Comparison of ENCODE assay signal across 8 cellular contexts in genomic region chr16:30874821-30875717, GRCh38. TPM values are rescaled to one million over a fixed set of nuclear protein-coding genes. Genes with fewer than 3 reads are reported as not detected.
DNase-seq lines count a peak whose midpoint lies in the region; ATAC-seq and TF ChIP-seq lines count a peak whose summit lies in the region.

No MANE protein-coding gene starts in this region.

- H3K36me3 Mint-ChIP-seq in GM23338 (ENCODE audit: low read depth): peaks cover 14% of the 10 kb centered on the region

- H3K9me2 ChIP-seq in GM23338 (ENCODE audit: insufficient read depth) (no peaks in the 10 kb centered on the region), neural cell (ENCODE audit: insufficient read depth, low read length) (no peaks in the 10 kb centered on the region)

- no peaks in the 10 kb centered on the region for H3K9me3 ChIP-seq in RWPE2 (ENCODE audit: severe bottlenecking)
- no peaks in the 10 kb centered on the region for H3K9me3 ChIP-seq in neural cell (ENCODE audit: low read length)

- H3K27me3 Mint-ChIP-seq in GM23338 (ENCODE audit: insufficient read depth, low read depth, poor library complexity): peaks cover 25% of the 10 kb centered on the region
- no peaks in the 10 kb centered on the region for H3K27me3 Mint-ChIP-seq in stimulated activated naive CD8-positive, alpha-beta T cell treated with anti-CD3 and anti-CD28 coated beads, Interleukin-15, amount 100 ng/mL, for 72 hours

- H3K27me3 ChIP-seq in GM23338 (ENCODE audit: insufficient read depth) (peaks cover 44% of the 10 kb centered on the region), RWPE2 (ENCODE audit: insufficient read depth, poor library complexity, severe bottlenecking) (no peaks in the 10 kb centered on the region), neural cell (ENCODE audit: insufficient read depth, low read depth, low read length) (no peaks in the 10 kb centered on the region)

- H3K27ac ChIP-seq in GM23338 (ENCODE audit: low read depth) (peak overlapping the region; percentile 90), RWPE2 (ENCODE audit: poor library complexity, severe bottlenecking) (peak overlapping the region; percentile 55), neural cell (ENCODE audit: low read length) (peak overlapping the region; percentile 96)

- 0 out of 2 replicates have a peak, but pooled peaks cover 4% of the 10 kb centered on the region for H3F3A ChIP-seq in GM23338 (replicated peaks; ENCODE audit: low read depth)
- H3F3A ChIP-seq in neural cell (ENCODE audit: insufficient read depth, low read length, poor library complexity, severe bottlenecking): peaks cover 4% of the 10 kb centered on the region

- H3K4me1 ChIP-seq in GM23338 (ENCODE audit: insufficient read depth): peaks cover 14% of the 10 kb centered on the region
- H3K4me1 ChIP-seq in RWPE2 (ENCODE audit: insufficient read depth, poor library complexity, severe bottlenecking): peaks cover 5% of the 10 kb centered on the region

- H3K4me1 Mint-ChIP-seq in GM23338: peaks cover 11% of the 10 kb centered on the region
- H3K4me1 Mint-ChIP-seq in stimulated activated naive CD8-positive, alpha-beta T cell treated with anti-CD3 and anti-CD28 coated beads, Interleukin-15, amount 100 ng/mL, for 72 hours: peaks cover 51% of the 10 kb centered on the region

- peak; percentile 97 for ATAC-seq in GM23338
- ATAC-seq in RWPE2 (ENCODE audit: low read depth): peak; percentile 94
- ATAC-seq in stimulated activated naive CD8-positive, alpha-beta T cell treated with anti-CD3 and anti-CD28 coated beads, Interleukin-15, amount 100 ng/mL, for 72 hours: peak; percentile 94

- H3K36me3 ChIP-seq in GM23338 (ENCODE audit: insufficient read depth): no peaks in the 10 kb centered on the region
- H3K36me3 ChIP-seq in RWPE2 (ENCODE audit: low read depth): peaks cover 13% of the 10 kb centered on the region
- H3K36me3 ChIP-seq in neural cell (ENCODE audit: insufficient read depth, low read length): no peaks in the 10 kb centered on the region

- peak overlapping the region; percentile 92 for H3K4me3 Mint-ChIP-seq in GM23338
- peak overlapping the region; percentile 88 to 98 for H3K4me3 Mint-ChIP-seq in stimulated activated naive CD8-positive, alpha-beta T cell treated with anti-CD3 and anti-CD28 coated beads, Interleukin-15, amount 100 ng/mL, for 72 hours

- peak overlapping the region; percentile 90 for H3K9ac ChIP-seq in neural cell (ENCODE audit: low read length)

- peak; percentile 72 for TF ChIP-seq EP300 in neural cell (conservative IDR thresholded peaks at IDR 0.05; ENCODE audit: poor library complexity, severe bottlenecking)

- H3K4me2 ChIP-seq in GM23338 (peak overlapping the region; percentile 90), neural cell (ENCODE audit: low read length) (peak overlapping the region; percentile 90)

- peaks cover 8% of the 10 kb centered on the region for H4K20me1 ChIP-seq in GM23338 (replicated peaks; ENCODE audit: insufficient read depth)
- no peaks in the 10 kb centered on the region for H4K20me1 ChIP-seq in neural cell (ENCODE audit: insufficient read depth)

- peak overlapping the region; percentile 96 for H3K27ac Mint-ChIP-seq in GM23338
- peak overlapping the region; percentile 93 to 94 for H3K27ac Mint-ChIP-seq in stimulated activated naive CD8-positive, alpha-beta T cell treated with anti-CD3 and anti-CD28 coated beads, Interleukin-15, amount 100 ng/mL, for 72 hours

- H3K4me3 ChIP-seq in GM23338: peak overlapping the region; percentile 90
- peak overlapping the region; percentile 58 for H3K4me3 ChIP-seq in RWPE2 (ENCODE audit: severe bottlenecking)
- peak overlapping the region; percentile 73 for H3K4me3 ChIP-seq in fibroblast of villous mesenchyme (ENCODE audit: low read depth, low read length)
- H3K4me3 ChIP-seq in neural cell (ENCODE audit: low read length): peak overlapping the region; percentile 85

- peak; percentile 43 for TF ChIP-seq RAD21 in neural cell (conservative IDR thresholded peaks at IDR 0.05)

- peak overlapping the region; percentile 98 for H2AFZ ChIP-seq in GM23338
- peak overlapping the region; percentile 79 for H2AFZ ChIP-seq in neural cell (ENCODE audit: low read depth, low read length)

- DNase-seq in EL: peak; percentile 86
- peak; percentile 97 for DNase-seq in GM23338 (ENCODE audit: low spot score)
- peak; percentile 87 for DNase-seq in LHCN-M2 (ENCODE audit: low read depth)
- DNase-seq in RWPE2 (ENCODE audit: low spot score): peak; percentile 86
- DNase-seq in activated gamma-delta T cell (lab: John Stamatoyannopoulos, UW): peak; percentile 76
- peak; percentile 90 for DNase-seq in fibroblast of villous mesenchyme (ENCODE audit: low read depth)
- peak; percentile 88 to 91 for DNase-seq in stimulated activated naive CD8-positive, alpha-beta T cell treated with anti-CD3 and anti-CD28 coated beads, Interleukin-15, amount 100 ng/mL, for 72 hours

- no peaks in the 10 kb centered on the region for H3K9me3 Mint-ChIP-seq in GM23338
- H3K9me3 Mint-ChIP-seq in stimulated activated naive CD8-positive, alpha-beta T cell treated with anti-CD3 and anti-CD28 coated beads, Interleukin-15, amount 100 ng/mL, for 72 hours: no peaks in the 10 kb centered on the region

- no peak for TF ChIP-seq CTCF in GM23338 (conservative IDR thresholded peaks at IDR 0.05; ENCODE audit: low read depth in 2 of 2)
- TF ChIP-seq CTCF in RWPE2 (IDR thresholded peaks at IDR 0.05; ENCODE audit: poor library complexity, severe bottlenecking): no peak
- TF ChIP-seq CTCF in fibroblast of villous mesenchyme (IDR thresholded peaks at IDR 0.05; ENCODE audit: insufficient read depth, low read depth, low read length): no peak
- no peak for TF ChIP-seq CTCF in neural cell (IDR thresholded peaks at IDR 0.05; ENCODE audit: poor library complexity, severe bottlenecking)

- peaks cover 2% of the 10 kb centered on the region; the same call in 1 of the 2 replicates for H3K79me2 ChIP-seq in GM23338 (replicated peaks; ENCODE audit: insufficient read depth)
- peaks cover 16% of the 10 kb centered on the region for H3K79me2 ChIP-seq in neural cell (replicated peaks; ENCODE audit: insufficient read depth, low read length)

TF ChIP-seq in GM23338, 12 proteins besides CTCF, POLR2A, EP300 and RAD21 (continues in another document):
- no peak for TF ChIP-seq ZNF331 (CRISPR knock-in tag; IDR thresholded peaks at IDR 0.05; ENCODE audit: low read depth)
- peak; percentile 94 for TF ChIP-seq POLR2AphosphoS5 (IDR thresholded peaks at IDR 0.05; ENCODE audit: low read depth)
- TF ChIP-seq ETS1 (IDR thresholded peaks at IDR 0.05): peak; percentile 88
- TF ChIP-seq STAT1 (IDR thresholded peaks at IDR 0.05; ENCODE audit: unreplicated experiment): no peak

TF ChIP-seq in neural cell, 6 proteins besides CTCF, POLR2A, EP300 and RAD21:
- TF ChIP-seq POLR2AphosphoS5 (IDR thresholded peaks at IDR 0.05): peak; percentile 95
- peak; percentile 60 for TF ChIP-seq SMC3 (conservative IDR thresholded peaks at IDR 0.05; ENCODE audit: poor library complexity)
- peak; percentile 92 for TF ChIP-seq REST (IDR thresholded peaks at IDR 0.05; ENCODE audit: borderline replicate concordance)
- TF ChIP-seq MXI1 (conservative IDR thresholded peaks at IDR 0.05; ENCODE audit: poor library complexity, severe bottlenecking): peak; percentile 89
- TF ChIP-seq EZH2 (IDR thresholded peaks at IDR 0.05; ENCODE audit: borderline replicate concordance, insufficient read depth, low read length, poor library complexity, severe bottlenecking): no peak
- peak; percentile 76 for TF ChIP-seq TAF1 (IDR thresholded peaks at IDR 0.05; ENCODE audit: low read depth)

RNA-seq across cellular contexts. Expression of gene BCL7C, which starts 18.8 kb away (rescaled TPM):
- 17.5 and 20.4 TPM in 2 replicates for total RNA-seq in GM23338 (2014; rRNA removed; shearing (Covaris generic))
- polyA plus RNA-seq in GM23338 (2016; fragmentation: Nextera tagmentation; extraction: Ambion mirVana) (21.8 and 22.1 TPM in 2 replicates), neural cell (39.2 and 44.9 TPM in 2 replicates)
- total RNA-seq in LHCN-M2 (2014; rRNA removed) (71.5 and 74.5 TPM in 2 replicates), fibroblast of villous mesenchyme (35.0 and 51.2 TPM in 2 replicates)
- polyA plus RNA-seq in LHCN-M2 (2012): 57.9 TPM
- polyA minus RNA-seq in neural cell: 43.1 and 44.2 TPM in 2 replicates

RNA-seq across cellular contexts. Expression of gene CTF1, which starts 21.3 kb away (rescaled TPM):
- total RNA-seq in GM23338 (2014; rRNA removed; shearing (Covaris generic)): 0.52 and 0.54 TPM in 2 replicates
- polyA plus RNA-seq in GM23338 (2016; fragmentation: Nextera tagmentation; extraction: Ambion mirVana): 0.24 and 0.43 TPM in 2 replicates
- total RNA-seq in LHCN-M2 (2014; rRNA removed): 2.5 and 4.1 TPM in 2 replicates
- polyA plus RNA-seq in LHCN-M2 (2012): 13.3 TPM
- 3.2 and 3.5 TPM in 2 replicates for total RNA-seq in fibroblast of villous mesenchyme
- not detected in 2 replicates for polyA plus RNA-seq in neural cell
- polyA minus RNA-seq in neural cell: not detected in 2 replicates

RNA-seq across cellular contexts. Expression of gene FBXL19, which starts 48.3 kb away (rescaled TPM):
- total RNA-seq in GM23338 (2014; rRNA removed; shearing (Covaris generic)): 63.5 and 71.5 TPM in 2 replicates
- 12.5 and 16.4 TPM in 2 replicates for polyA plus RNA-seq in GM23338 (2016; fragmentation: Nextera tagmentation; extraction: Ambion mirVana)
- total RNA-seq in LHCN-M2 (2014; rRNA removed): 28.6 and 33.2 TPM in 2 replicates
- 13.8 TPM for polyA plus RNA-seq in LHCN-M2 (2012)
- 26.8 and 29.3 TPM in 2 replicates for total RNA-seq in fibroblast of villous mesenchyme
- polyA plus RNA-seq in neural cell: 99.6 and 124 TPM in 2 replicates
- polyA minus RNA-seq in neural cell: 122 and 157 TPM in 2 replicates

Comparison
In these comparisons a context has a peak if more than half of its experiments do, and no peak if none do; other contexts are left out.
1. Peak in every context shown above with its lines: DNase-seq, ATAC-seq, H3K4me3 ChIP-seq and H3K27ac ChIP-seq.